Comparison of ENCODE assay signal across 25 cellular contexts in genomic region chr17:15036238-15036637, GRCh38.
"Had no signal": no experiment of that assay in that cellular context is flagged by ENCODE, and none has a peak within 500 bp of the region (broad histone marks: within the 10 kb centered on the region; RNA-seq: fewer than 3 reads in every experiment).

No MANE protein-coding gene starts in this region.

- ATAC-seq: activated T-helper 17 cell treated with anti-CD3 and anti-CD28 coated beads, Interleukin-2, amount 50 U/mL, for 72 hours; PC-3; T-helper 17 cell had no signal

- H3K36me3 ChIP-seq: cardiac muscle cell, MG63 had no signal

- H3K4me1 Mint-ChIP-seq: activated B cell treated with CpG ODN at 0.5 μM for 24 hours; activated CD4-positive, alpha-beta memory T cell treated with anti-CD3 and anti-CD28 coated beads, Interleukin-2, amount 10 ng/mL, durations not matched to agents 7 days and 5 days; activated T-helper 17 cell treated with anti-CD3 and anti-CD28 coated beads, Interleukin-2, amount 50 U/mL, for 72 hours; T-helper 17 cell had no signal

- H3K9me3 Mint-ChIP-seq: activated B cell treated with CpG ODN at 0.5 μM for 24 hours; activated CD4-positive, alpha-beta memory T cell treated with anti-CD3 and anti-CD28 coated beads, Interleukin-2, amount 10 ng/mL, durations not matched to agents 7 days and 5 days; activated naive CD4-positive, alpha-beta T cell treated with anti-CD3 and anti-CD28 coated beads for 36 hours; activated T-helper 17 cell treated with anti-CD3 and anti-CD28 coated beads, Interleukin-2, amount 50 U/mL, for 72 hours had no signal

- H3K27me3 Mint-ChIP-seq: activated B cell treated with CpG ODN at 0.5 μM for 24 hours had no signal

- H3K36me3 Mint-ChIP-seq: activated naive CD8-positive, alpha-beta T cell; brain had no signal

- H3K27ac Mint-ChIP-seq: activated B cell treated with CpG ODN at 0.5 μM for 24 hours; activated CD4-positive, alpha-beta memory T cell treated with anti-CD3 and anti-CD28 coated beads, Interleukin-2, amount 10 ng/mL, durations not matched to agents 7 days and 5 days; activated naive CD4-positive, alpha-beta T cell treated with anti-CD3 and anti-CD28 coated beads for 36 hours; activated naive CD8-positive, alpha-beta T cell; activated T-helper 17 cell treated with anti-CD3 and anti-CD28 coated beads, Interleukin-2, amount 50 U/mL, for 72 hours; brain; T-helper 17 cell had no signal

- DNase-seq: activated B cell treated with CpG ODN at 0.5 μM for 24 hours; activated CD4-positive, alpha-beta memory T cell treated with anti-CD3 and anti-CD28 coated beads, Interleukin-2, amount 10 ng/mL, durations not matched to agents 7 days and 5 days; activated CD4-positive, alpha-beta T cell treated with anti-CD3 and anti-CD28 coated beads for 1 hour; activated CD4-positive, alpha-beta T cell treated with anti-CD3 and anti-CD28 coated beads, Interleukin-2, amount 50 U/mL, for 1 hour; activated gamma-delta T cell; activated naive CD4-positive, alpha-beta T cell treated with anti-CD3 and anti-CD28 coated beads for 36 hours; activated T-cell treated with anti-CD3 and anti-CD28 coated beads for 4 hours; activated T-cell treated with anti-CD3 and anti-CD28 coated beads, Interleukin-2, amount 50 U/mL, for 48 hours; amygdala; MG63; MV-4-11; NCI-H1105; NCI-H1436; NCI-H1694 treated with DMSO at 0.1 percent for 48 hours; NCI-H2029 treated with DMSO at 0.1 percent for 48 hours; NCI-H446; NCI-H524; PC-3; SHP77 treated with DMSO at 0.1 percent for 48 hours; T-helper 17 cell; T-helper 9 cell had no signal

- H3K27me3 ChIP-seq: cardiac muscle cell, MG63 had no signal

- H3K4me3 ChIP-seq: cardiac muscle cell, MG63 had no signal

- H3K9me3 ChIP-seq: MG63 had no signal

- H3K27ac ChIP-seq: cardiac muscle cell had no signal

- H3K4me3 Mint-ChIP-seq: activated B cell treated with CpG ODN at 0.5 μM for 24 hours; activated CD4-positive, alpha-beta memory T cell treated with anti-CD3 and anti-CD28 coated beads, Interleukin-2, amount 10 ng/mL, durations not matched to agents 7 days and 5 days; activated naive CD4-positive, alpha-beta T cell treated with anti-CD3 and anti-CD28 coated beads for 36 hours; activated naive CD8-positive, alpha-beta T cell; activated T-helper 17 cell treated with anti-CD3 and anti-CD28 coated beads, Interleukin-2, amount 50 U/mL, for 72 hours; brain; T-helper 17 cell had no signal
